Comparison of ENCODE assay signal across 18 cellular contexts in genomic region chr17:32276217-32276616, GRCh38. TPM values are rescaled to one million over a fixed set of nuclear protein-coding genes. Genes with fewer than 3 reads are reported as not detected.
DNase-seq lines count a peak whose midpoint lies in the region; FAIRE-seq and TF ChIP-seq lines count a peak whose summit lies in the region.
"Had no signal": no experiment of that assay in that cellular context is flagged by ENCODE, and none has a peak within 500 bp of the region (broad histone marks: within the 10 kb centered on the region; RNA-seq: fewer than 3 reads in every experiment).

No MANE protein-coding gene starts in this region.

- peak overlapping the region in 1 of 2 donors; percentile 59 for H3K4me3 Mint-ChIP-seq in CD14-positive monocyte
- H3K4me3 Mint-ChIP-seq: activated CD4-positive, alpha-beta memory T cell treated with anti-CD3 and anti-CD28 coated beads, Interleukin-2, amount 10 ng/mL, durations not matched to agents 7 days and 5 days; dendritic cell treated with granulocyte-macrophage colony-stimulating factor and Interleukin-4, amounts not matched to agents 40 ng/mL and 50 ng/mL, for 4 days had no signal

- H3K4me3 ChIP-seq in H7 (ENCODE audit: insufficient read depth, low read depth, low read length), result no peak overlapping the region
- H3K4me3 ChIP-seq: esophagus muscularis mucosa, heart left ventricle had no signal

- no peak for TF ChIP-seq CTCF in CD14-positive monocyte (IDR thresholded peaks at IDR 0.05)

- no peaks in the 10 kb centered on the region; the same call in 1 of the 2 replicates for H3K27me3 ChIP-seq in H7 (ENCODE audit: control insufficient read depth, insufficient read depth, low read length)

- no peak for FAIRE-seq in HTR-8/SVneo (lab: Jason Lieb, UNC)
- FAIRE-seq: D721Med had no signal

- H3K27me3 Mint-ChIP-seq in CD14-positive monocyte (ENCODE audit: low read depth in 3 of 3), result peaks cover 27 to 37% (median 36%) of the 10 kb centered on the region in 3 donors

- intact Hi-C loops in CD14-positive monocyte (cut with micrococcal nuclease), result loop anchor here in 1 of 2 donors (1.0 kb wide), 2 partner anchors 10 to 42 kb away; no protein-coding TSS in a partner anchor

- H3K4me1 Mint-ChIP-seq in CD14-positive monocyte, result peaks cover 41% of the 10 kb centered on the region
- H3K4me1 Mint-ChIP-seq: activated CD4-positive, alpha-beta memory T cell treated with anti-CD3 and anti-CD28 coated beads, Interleukin-2, amount 10 ng/mL, durations not matched to agents 7 days and 5 days had no signal

- H3K27ac Mint-ChIP-seq in CD14-positive monocyte, result peak overlapping the region in 6 of 7 donors; percentile 42 to 91 (median 74)
- H3K27ac Mint-ChIP-seq: activated CD4-positive, alpha-beta memory T cell treated with anti-CD3 and anti-CD28 coated beads, Interleukin-2, amount 10 ng/mL, durations not matched to agents 7 days and 5 days; activated T-helper 2 cell treated with anti-CD3 and anti-CD28 coated beads, Interferon-gamma antibody, Interleukin-2, Interleukin-4, amounts not matched to agents 10 μg/mL and 5 μg/mL and 100 μg/mL, durations not matched to agents 14 hours and 24 hours and 36 hours; dendritic cell treated with granulocyte-macrophage colony-stimulating factor and Interleukin-4, amounts not matched to agents 40 ng/mL and 50 ng/mL, for 4 days had no signal

- peak; percentile 77 for DNase-seq in CD14-positive monocyte (ENCODE audit: low spot score)
- peak; percentile 76 for DNase-seq in H7
- peak; percentile 81 for DNase-seq in NOMO-1 treated with dmso at 0.1 percent for 144 hours (lab: John Stamatoyannopoulos, UW; ENCODE audit: unreplicated experiment)
- peak; percentile 89 for DNase-seq in left kidney (ENCODE audit: low read depth, low spot score)
- no peak for DNase-seq in AG08396 (ENCODE audit: low spot score)
- no peak for DNase-seq in HTR-8/SVneo (ENCODE audit: insufficient read length, low spot score)
- DNase-seq in NCI-H2196 treated with DMSO at 0.1 percent for 48 hours (lab: John Stamatoyannopoulos, UW; ENCODE audit: unreplicated experiment), result no peak
- DNase-seq in NCI-H524 treated with DMSO at 0.1 percent for 48 hours (lab: John Stamatoyannopoulos, UW), result no peak
- DNase-seq: activated CD4-positive, alpha-beta memory T cell treated with anti-CD3 and anti-CD28 coated beads, Interleukin-2, amount 10 ng/mL, durations not matched to agents 7 days and 5 days; anterior cingulate cortex; heart left ventricle; Karpas-422; NCI-H2029; NCI-H526 treated with DMSO at 0.1 percent for 48 hours had no signal

- H3K36me3 ChIP-seq in H7 (replicated peaks; ENCODE audit: control insufficient read depth, insufficient read depth, low read length), result no peaks in the 10 kb centered on the region
- H3K36me3 ChIP-seq: esophagus muscularis mucosa, heart left ventricle had no signal

- H3K36me3 Mint-ChIP-seq in CD14-positive monocyte, result peaks cover 0 to 3% of the 10 kb centered on the region in 2 donors

- H3K9me3 Mint-ChIP-seq in CD14-positive monocyte, result peaks cover 0 to 6% (median 0%) of the 10 kb centered on the region in 7 donors
- H3K9me3 Mint-ChIP-seq: activated CD4-positive, alpha-beta memory T cell treated with anti-CD3 and anti-CD28 coated beads, Interleukin-2, amount 10 ng/mL, durations not matched to agents 7 days and 5 days; activated T-helper 2 cell treated with anti-CD3 and anti-CD28 coated beads, Interferon-gamma antibody, Interleukin-2, Interleukin-4, amounts not matched to agents 10 μg/mL and 5 μg/mL and 100 μg/mL, durations not matched to agents 14 hours and 24 hours and 36 hours; dendritic cell treated with granulocyte-macrophage colony-stimulating factor and Interleukin-4, amounts not matched to agents 40 ng/mL and 50 ng/mL, for 4 days had no signal

RNA-seq across cellular contexts. Expression of gene RHBDL3, which starts 10.6 kb away (rescaled TPM):
- not detected for polyA plus RNA-seq in CD14-positive monocyte
- 5.8 and 8.5 TPM in 2 replicates for total RNA-seq in H7 (2014; rRNA removed; shearing (Covaris generic))

Comparison
In these comparisons a context has a peak if more than half of its experiments do, and no peak if none do; other contexts are left out.
1. DNase-seq: peak in CD14-positive monocyte (single experiment), H7 (single experiment), NOMO-1 treated with dmso at 0.1 percent for 144 hours (single experiment) and left kidney (single experiment); none in AG08396 (single experiment), HTR-8/SVneo (single experiment), NCI-H2196 treated with DMSO at 0.1 percent for 48 hours (single experiment) and NCI-H524 treated with DMSO at 0.1 percent for 48 hours (single experiment).